ENCODE assay signal across 10 cellular contexts in the genomic region with DNA sequence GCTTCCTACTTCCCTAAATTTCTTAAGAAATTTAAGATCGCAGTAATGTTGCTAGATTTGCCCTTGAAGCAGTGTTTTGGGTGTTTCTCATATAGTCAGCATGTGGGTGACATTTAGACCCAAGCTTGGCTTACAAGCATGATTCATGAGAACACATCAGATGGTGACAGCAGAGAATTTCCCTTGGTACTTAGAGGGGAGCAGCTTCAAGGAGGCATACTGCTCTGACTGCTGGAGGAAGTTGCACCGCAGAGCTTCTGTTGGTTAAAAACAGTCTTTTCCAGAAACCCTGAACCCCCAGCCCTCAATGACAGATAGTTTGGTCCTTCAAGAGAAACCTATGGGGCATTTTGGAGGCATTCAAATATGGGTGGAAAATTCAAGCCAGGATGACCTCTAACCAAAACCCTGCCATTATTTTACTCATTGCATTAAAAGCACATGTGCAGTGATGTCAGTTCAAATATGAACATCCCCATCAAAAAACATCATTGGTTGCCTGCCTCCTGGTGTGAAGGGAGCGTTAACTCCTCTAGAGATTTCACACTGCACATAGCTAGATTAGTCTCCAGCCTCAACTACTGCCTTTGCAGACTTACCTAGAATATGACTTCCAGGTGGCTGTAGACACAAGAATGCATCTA.
DNase-seq lines count a peak whose midpoint lies in the region; ATAC-seq, FAIRE-seq and TF ChIP-seq lines count a peak whose summit lies in the region.
"Had no signal": no experiment of that assay in that cellular context is flagged by ENCODE, and none has a peak within 500 bp of the region (broad histone marks: within the 10 kb centered on the region; RNA-seq: fewer than 3 reads in every experiment).

No MANE protein-coding gene starts in this region.

- in situ Hi-C loops in HepG2 (cut with HindIII; ENCODE audit: extremely low pct_ligation_motif_present, low pct_unique_long_range_greater_than_20kb), result no loop called here

- H3K27ac Mint-ChIP-seq in T-helper 1 cell treated with Interleukin-12 subunit alpha and Interleukin-12 subunit beta and Interleukin-4 antibody, amounts not matched to agents 30 μg/mL and 1 μg/mL, for 36 hours, result peak overlapping the region; percentile 79
- H3K27ac Mint-ChIP-seq in astrocyte (ENCODE audit: unreplicated experiment), result no peak overlapping the region
- no peak overlapping the region for H3K27ac Mint-ChIP-seq in MCF 10A (ENCODE audit: low read depth, unreplicated experiment)

- ATAC-seq in HepG2, result no peak

- TF ChIP-seq RAD21 in HepG2 (CRISPR knock-in tag; IDR thresholded peaks at IDR 0.05), result no peak

- no peak for TF ChIP-seq EP300 in HepG2 (IDR thresholded peaks at IDR 0.05; ENCODE audit: low read depth in 2 of 2, low read length in 2 of 2)
- no peak for TF ChIP-seq EP300 in HepG2 (CRISPR knock-in tag; IDR thresholded peaks at IDR 0.05; ENCODE audit: borderline replicate concordance)

- H3K4me2 ChIP-seq in astrocyte (ENCODE audit: low read length), result no peak overlapping the region
- H3K4me2 ChIP-seq in HepG2 (ENCODE audit: low read depth, low read length), result no peak overlapping the region

- BruUV-seq in HepG2 (replicated peaks; lab: Mats Ljungman, UMichigan) (no TSS peak), MCF 10A (replicated peaks; lab: Mats Ljungman, UMichigan) (no TSS peak)

- H3K79me2 ChIP-seq in astrocyte (ENCODE audit: insufficient read depth, low read length) (no peaks in the 10 kb centered on the region), HepG2 (ENCODE audit: insufficient read depth, low read length) (peaks cover 2% of the 10 kb centered on the region)

- H3K9ac ChIP-seq in astrocyte (ENCODE audit: low read length) (no peak overlapping the region), HepG2 (ENCODE audit: insufficient read depth, low read depth, low read length) (no peak overlapping the region)

- TF ChIP-seq CTCF in astrocyte (IDR thresholded peaks at IDR 0.05; ENCODE audit: insufficient read depth, low read depth, low read length) (no peak), HepG2 (CRISPR knock-in tag; IDR thresholded peaks at IDR 0.05) (no peak), MCF 10A (IDR thresholded peaks at IDR 0.05; ENCODE audit: unreplicated experiment) (no peak), WERI-Rb-1 (IDR thresholded peaks at IDR 0.05; ENCODE audit: low read depth, low read length) (no peak)

- WGBS in HepG2 (ENCODE audit: low lambda C conversion rate), result 97% methylated on average over 3 of the region's 3 CpGs

- H3K27me3 ChIP-seq in astrocyte (ENCODE audit: insufficient read depth, low read length), result no peaks in the 10 kb centered on the region
- no peaks in the 10 kb centered on the region for H3K27me3 ChIP-seq in HepG2 (ENCODE audit: control insufficient read depth in 1 of 2, insufficient read depth in 2 of 2, low read length in 2 of 2)
- no peaks in the 10 kb centered on the region for H3K27me3 ChIP-seq in WERI-Rb-1 (ENCODE audit: insufficient read depth, low read depth, severe bottlenecking)
- H3K27me3 ChIP-seq: cardiac muscle cell had no signal

- H4K20me1 ChIP-seq in astrocyte (ENCODE audit: insufficient read depth, low read length) (peaks cover 40% of the 10 kb centered on the region), HepG2 (ENCODE audit: insufficient read depth, low read length) (no peaks in the 10 kb centered on the region)

- CTCF ChIA-PET in HepG2 (lab: Yijun Ruan, JAX; ENCODE audit: low intra/inter-chr PET ratio, low total read pairs), result no interaction called here
- CTCF ChIA-PET in MCF 10A (lab: Yijun Ruan, JAX), result interaction anchor here (1.3 kb wide), 1 partner anchor 435 kb away, joined by 3 read pairs; no protein-coding TSS in a partner anchor

- peaks cover 13% of the 10 kb centered on the region for H3K36me3 Mint-ChIP-seq in T-helper 1 cell treated with Interleukin-12 subunit alpha and Interleukin-12 subunit beta and Interleukin-4 antibody, amounts not matched to agents 30 μg/mL and 1 μg/mL, for 36 hours (ENCODE audit: low read depth)
- H3K36me3 Mint-ChIP-seq in astrocyte (ENCODE audit: low read depth, unreplicated experiment) (no peaks in the 10 kb centered on the region), MCF 10A (ENCODE audit: insufficient read depth, unreplicated experiment) (no peaks in the 10 kb centered on the region)

- peak; percentile 23 for FAIRE-seq in astrocyte (lab: Jason Lieb, UNC)
- FAIRE-seq in HepG2 (lab: Jason Lieb, UNC), result no peak

- H3K4me3 Mint-ChIP-seq in T-helper 1 cell treated with Interleukin-12 subunit alpha and Interleukin-12 subunit beta and Interleukin-4 antibody, amounts not matched to agents 30 μg/mL and 1 μg/mL, for 36 hours, result peak overlapping the region; percentile 44
- no peak overlapping the region for H3K4me3 Mint-ChIP-seq in astrocyte (ENCODE audit: unreplicated experiment)
- H3K4me3 Mint-ChIP-seq in MCF 10A (ENCODE audit: unreplicated experiment), result no peak overlapping the region

- H2AFZ ChIP-seq in astrocyte (ENCODE audit: low read depth, low read length), result no peak overlapping the region
- no peak overlapping the region for H2AFZ ChIP-seq in HepG2 (ENCODE audit: low read length)

- H3K4me1 ChIP-seq in astrocyte (ENCODE audit: insufficient read depth, low read length), result peaks cover 33% of the 10 kb centered on the region
- H3K4me1 ChIP-seq in HepG2 (ENCODE audit: insufficient read depth, low read length), result no peaks in the 10 kb centered on the region

- H3K9me3 ChIP-seq in astrocyte (ENCODE audit: insufficient read depth, low read depth, low read length), result no peaks in the 10 kb centered on the region
- no peaks in the 10 kb centered on the region for H3K9me3 ChIP-seq in HepG2 (ENCODE audit: low read length)
- H3K9me3 ChIP-seq in WERI-Rb-1 (ENCODE audit: severe bottlenecking), result no peaks in the 10 kb centered on the region

- no peaks in the 10 kb centered on the region for H3K36me3 ChIP-seq in astrocyte (ENCODE audit: insufficient read depth, low read length)
- peaks cover 1 to 10% of the 10 kb centered on the region in 2 experiments; a peak in 1 of 5 replicates for H3K36me3 ChIP-seq in HepG2 (replicated peaks in 1 of 2; ENCODE audit: control insufficient read depth in 1 of 2, insufficient read depth in 2 of 2, low read length in 2 of 2)
- no peaks in the 10 kb centered on the region for H3K36me3 ChIP-seq in WERI-Rb-1
- H3K36me3 ChIP-seq: cardiac muscle cell had no signal

- POLR2A ChIA-PET in HepG2 (lab: Yijun Ruan, JAX), result no interaction called here
- POLR2A ChIA-PET in MCF 10A (lab: Yijun Ruan, JAX), result interaction anchor here (1.2 kb wide), 1 partner anchor 11 kb away, joined by 3 read pairs; no protein-coding TSS in a partner anchor

- TF ChIP-seq POLR2A in HepG2 (IDR thresholded peaks at IDR 0.05; ENCODE audit: insufficient read depth in 1 of 2, low read depth in 2 of 2, low read length in 2 of 2), result no peak

- H3K9me3 Mint-ChIP-seq in T-helper 1 cell treated with Interleukin-12 subunit alpha and Interleukin-12 subunit beta and Interleukin-4 antibody, amounts not matched to agents 30 μg/mL and 1 μg/mL, for 36 hours, result no peaks in the 10 kb centered on the region
- H3K9me3 Mint-ChIP-seq in astrocyte (ENCODE audit: unreplicated experiment) (no peaks in the 10 kb centered on the region), MCF 10A (ENCODE audit: unreplicated experiment) (no peaks in the 10 kb centered on the region)

- intact Hi-C loops in HepG2 (cut with micrococcal nuclease; ENCODE audit: unreplicated experiment), result no loop called here
- intact Hi-C loops in MCF 10A (cut with micrococcal nuclease), result no loop called here

- no peak overlapping the region for H3K27ac ChIP-seq in astrocyte (ENCODE audit: low read depth, low read length)
- H3K27ac ChIP-seq in HepG2 (ENCODE audit: extremely low read length, insufficient read depth, low read length), result no peak overlapping the region
- no peak overlapping the region for H3K27ac ChIP-seq in WERI-Rb-1
- H3K27ac ChIP-seq: cardiac muscle cell had no signal

- no peak overlapping the region for H3K4me3 ChIP-seq in astrocyte (ENCODE audit: insufficient read depth, low read depth, low read length)
- no peak overlapping the region for H3K4me3 ChIP-seq in HepG2 (replicated peaks in 1 of 3; ENCODE audit: insufficient read depth in 1 of 3, low read depth in 2 of 3, low read length in 3 of 3)
- H3K4me3 ChIP-seq in WERI-Rb-1 (ENCODE audit: low read depth, low read length), result no peak overlapping the region
- H3K4me3 ChIP-seq: cardiac muscle cell had no signal

- peaks cover 52% of the 10 kb centered on the region for H3K4me1 Mint-ChIP-seq in T-helper 1 cell treated with Interleukin-12 subunit alpha and Interleukin-12 subunit beta and Interleukin-4 antibody, amounts not matched to agents 30 μg/mL and 1 μg/mL, for 36 hours (ENCODE audit: low read depth)
- H3K4me1 Mint-ChIP-seq in astrocyte (ENCODE audit: low read depth, unreplicated experiment) (peaks cover 13% of the 10 kb centered on the region), MCF 10A (ENCODE audit: insufficient read depth, unreplicated experiment) (peaks cover 16% of the 10 kb centered on the region)

- no peaks in the 10 kb centered on the region for H3K27me3 Mint-ChIP-seq in T-helper 1 cell treated with Interleukin-12 subunit alpha and Interleukin-12 subunit beta and Interleukin-4 antibody, amounts not matched to agents 30 μg/mL and 1 μg/mL, for 36 hours (ENCODE audit: low read depth)
- H3K27me3 Mint-ChIP-seq in astrocyte (ENCODE audit: low read depth, unreplicated experiment), result no peaks in the 10 kb centered on the region
- no peaks in the 10 kb centered on the region for H3K27me3 Mint-ChIP-seq in MCF 10A (ENCODE audit: insufficient read depth, unreplicated experiment)

- DNase-seq in EL, result peak; percentile 57
- DNase-seq in astrocyte (ENCODE audit: low read depth), result peak; percentile 39
- DNase-seq in stimulated activated CD4-positive, alpha-beta T cell treated with anti-CD3 and anti-CD28 coated beads, Interleukin-2, amount 100 ng/mL, for 24 hours, result peak; percentile 33 to 43
- no peak for DNase-seq in HepG2 (ENCODE audit: low spot score)
- DNase-seq in MCF 10A (ENCODE audit: unreplicated experiment), result no peak
- DNase-seq in WERI-Rb-1, result no peak
- no peak for DNase-seq in midbrain (lab: John Stamatoyannopoulos, UW)
- DNase-seq: NCI-H187 had no signal

TF ChIP-seq in HepG2, 621 proteins besides CTCF, POLR2A, EP300 and RAD21 (continues in another document):
- TF ChIP-seq ARNTL (CRISPR knock-in tag; IDR thresholded peaks at IDR 0.05) (no peak), ZNF235 (CRISPR knock-in tag; IDR thresholded peaks at IDR 0.05; ENCODE audit: borderline replicate concordance) (no peak)
- TF ChIP-seq, protein P1, sequence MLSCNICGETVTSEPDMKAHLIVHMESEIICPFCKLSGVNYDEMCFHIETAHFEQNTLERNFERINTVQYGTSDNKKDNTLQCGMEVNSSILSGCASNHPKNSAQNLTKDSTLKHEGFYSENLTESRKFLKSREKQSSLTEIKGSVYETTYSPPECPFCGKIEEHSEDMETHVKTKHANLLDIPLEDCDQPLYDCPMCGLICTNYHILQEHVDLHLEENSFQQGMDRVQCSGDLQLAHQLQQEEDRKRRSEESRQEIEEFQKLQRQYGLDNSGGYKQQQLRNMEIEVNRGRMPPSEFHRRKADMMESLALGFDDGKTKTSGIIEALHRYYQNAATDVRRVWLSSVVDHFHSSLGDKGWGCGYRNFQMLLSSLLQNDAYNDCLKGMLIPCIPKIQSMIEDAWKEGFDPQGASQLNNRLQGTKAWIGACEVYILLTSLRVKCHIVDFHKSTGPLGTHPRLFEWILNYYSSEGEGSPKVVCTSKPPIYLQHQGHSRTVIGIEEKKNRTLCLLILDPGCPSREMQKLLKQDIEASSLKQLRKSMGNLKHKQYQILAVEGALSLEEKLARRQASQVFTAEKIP (CRISPR knock-in tag; IDR thresholded peaks at IDR 0.05; ENCODE audit: borderline replicate concordance), result no peak

Comparison
In these comparisons a context has a peak if more than half of its experiments do, and no peak if none do; other contexts are left out.
1. DNase-seq: peak in EL (single experiment), astrocyte (single experiment) and stimulated activated CD4-positive, alpha-beta T cell treated with anti-CD3 and anti-CD28 coated beads, Interleukin-2, amount 100 ng/mL, for 24 hours (2 of 2); none in HepG2 (single experiment), MCF 10A (single experiment), WERI-Rb-1 (single experiment) and midbrain (single experiment).